26 cellular contexts compared by ENCODE assay signal in the genomic region with DNA sequence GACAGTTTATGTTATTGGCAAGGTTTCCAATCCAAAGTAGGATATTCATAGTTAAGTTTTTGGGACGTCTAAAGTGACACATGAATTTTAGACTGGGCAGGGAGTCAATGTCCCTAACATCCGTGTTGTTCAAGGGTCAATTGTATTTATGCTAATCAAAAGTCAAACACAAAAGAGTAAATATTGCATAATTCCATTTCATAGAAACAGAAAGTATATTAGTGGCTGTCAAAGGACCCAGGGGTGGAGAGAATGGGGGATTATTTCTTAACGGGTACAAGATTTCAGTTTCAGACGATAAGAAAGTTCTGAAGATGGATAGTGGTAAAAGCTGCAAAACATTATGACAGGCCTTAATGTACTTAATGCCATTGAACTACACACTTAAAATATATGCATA.
"Had no signal": no experiment of that assay in that cellular context is flagged by ENCODE, and none has a peak within 500 bp of the region (broad histone marks: within the 10 kb centered on the region; RNA-seq: fewer than 3 reads in every experiment).

No MANE protein-coding gene starts in this region.

- H3K9me3 ChIP-seq: breast epithelium, gastroesophageal sphincter, lower lobe of right lung, neutrophil, sigmoid colon, tibial artery had no signal

- H3K27ac Mint-ChIP-seq: activated B cell treated with CpG ODN at 0.5 μM for 24 hours; activated CD8-positive, alpha-beta memory T cell treated with anti-CD3 and anti-CD28 coated beads, Interleukin-2, amount 10 ng/mL, durations not matched to agents 7 days and 5 days; activated CD8-positive, alpha-beta T cell treated with anti-CD3 and anti-CD28 coated beads for 36 hours; activated naive CD4-positive, alpha-beta T cell treated with anti-CD3 and anti-CD28 coated beads, Interleukin-2, amount 50 U/mL, for 24 hours; activated naive CD8-positive, alpha-beta T cell treated with anti-CD3 and anti-CD28 coated beads, Interleukin-2, amount 50 U/mL, for 24 hours; activated T-helper 2 cell treated with anti-CD3 and anti-CD28 coated beads, Interferon-gamma antibody, Interleukin-2, Interleukin-4, amounts not matched to agents 10 μg/mL and 5 μg/mL and 100 μg/mL, durations not matched to agents 14 hours and 24 hours and 36 hours; naive B cell; nephron progenitor cell; progenitor cell of endocrine pancreas; T-helper 2 cell treated with Interferon-gamma antibody and Interleukin-4, amounts not matched to agents 5 μg/mL and 100 μg/mL, for 36 hours had no signal

- ATAC-seq: activated CD8-positive, alpha-beta memory T cell treated with anti-CD3 and anti-CD28 coated beads, Interleukin-2, amount 10 ng/mL, durations not matched to agents 7 days and 5 days; activated CD8-positive, alpha-beta T cell treated with anti-CD3 and anti-CD28 coated beads for 36 hours; activated naive CD8-positive, alpha-beta T cell treated with anti-CD3 and anti-CD28 coated beads, Interleukin-2, amount 50 U/mL, for 24 hours; gastroesophageal sphincter; left cardiac atrium had no signal

- DNase-seq: activated B cell treated with CpG ODN at 0.5 μM for 24 hours; activated CD4-positive, alpha-beta T cell treated with anti-CD3 and anti-CD28 coated beads, Interleukin-2, amount 50 U/mL, for 1 hour; activated CD8-positive, alpha-beta memory T cell treated with anti-CD3 and anti-CD28 coated beads, Interleukin-2, amount 10 ng/mL, durations not matched to agents 7 days and 5 days; activated CD8-positive, alpha-beta T cell treated with anti-CD3 and anti-CD28 coated beads for 36 hours; activated naive CD8-positive, alpha-beta T cell treated with anti-CD3 and anti-CD28 coated beads, Interleukin-2, amount 50 U/mL, for 24 hours; activated T-cell treated with anti-CD3 and anti-CD28 coated beads, Interleukin-2, amount 50 U/mL, for 48 hours; amygdala; central memory CD4-positive, alpha-beta T cell; left cardiac atrium; lower lobe of right lung; mesenchymal stem cell; naive B cell; nephron progenitor cell; sigmoid colon; stimulated activated naive CD4-positive, alpha-beta T cell; tibial artery had no signal

- H3K27ac ChIP-seq: breast epithelium, gastroesophageal sphincter, hepatocyte, lower lobe of right lung, neutrophil, sigmoid colon, suprapubic skin, tibial artery had no signal

- H3K27me3 ChIP-seq: breast epithelium, gastroesophageal sphincter, hepatocyte, neutrophil, sigmoid colon, suprapubic skin, tibial artery had no signal

- H3K36me3 Mint-ChIP-seq: activated CD8-positive, alpha-beta memory T cell treated with anti-CD3 and anti-CD28 coated beads, Interleukin-2, amount 10 ng/mL, durations not matched to agents 7 days and 5 days; activated naive CD4-positive, alpha-beta T cell treated with anti-CD3 and anti-CD28 coated beads, Interleukin-2, amount 50 U/mL, for 24 hours; naive B cell had no signal

- H3K36me3 ChIP-seq: breast epithelium, gastroesophageal sphincter, lower lobe of right lung, neutrophil, sigmoid colon, suprapubic skin, tibial artery had no signal

- H3K27me3 Mint-ChIP-seq: activated B cell treated with CpG ODN at 0.5 μM for 24 hours; activated CD8-positive, alpha-beta memory T cell treated with anti-CD3 and anti-CD28 coated beads, Interleukin-2, amount 10 ng/mL, durations not matched to agents 7 days and 5 days; activated CD8-positive, alpha-beta T cell treated with anti-CD3 and anti-CD28 coated beads for 36 hours; activated naive CD4-positive, alpha-beta T cell treated with anti-CD3 and anti-CD28 coated beads, Interleukin-2, amount 50 U/mL, for 24 hours; activated naive CD8-positive, alpha-beta T cell treated with anti-CD3 and anti-CD28 coated beads, Interleukin-2, amount 50 U/mL, for 24 hours; naive B cell; progenitor cell of endocrine pancreas had no signal

- H3K79me2 ChIP-seq: hepatocyte had no signal

- H3K4me1 Mint-ChIP-seq: activated B cell treated with CpG ODN at 0.5 μM for 24 hours; activated CD8-positive, alpha-beta memory T cell treated with anti-CD3 and anti-CD28 coated beads, Interleukin-2, amount 10 ng/mL, durations not matched to agents 7 days and 5 days; activated naive CD4-positive, alpha-beta T cell treated with anti-CD3 and anti-CD28 coated beads, Interleukin-2, amount 50 U/mL, for 24 hours; activated naive CD8-positive, alpha-beta T cell treated with anti-CD3 and anti-CD28 coated beads, Interleukin-2, amount 50 U/mL, for 24 hours; naive B cell; nephron progenitor cell had no signal

- H2AFZ ChIP-seq: hepatocyte had no signal

- H3K9me3 Mint-ChIP-seq: activated naive CD4-positive, alpha-beta T cell treated with anti-CD3 and anti-CD28 coated beads, Interleukin-2, amount 50 U/mL, for 24 hours; nephron progenitor cell had no signal

- H3K4me2 ChIP-seq: hepatocyte, smooth muscle cell had no signal

- H3K4me1 ChIP-seq: breast epithelium, gastroesophageal sphincter, lower lobe of right lung, sigmoid colon, suprapubic skin, tibial artery had no signal

- H3K4me3 Mint-ChIP-seq: activated B cell treated with CpG ODN at 0.5 μM for 24 hours; activated CD8-positive, alpha-beta memory T cell treated with anti-CD3 and anti-CD28 coated beads, Interleukin-2, amount 10 ng/mL, durations not matched to agents 7 days and 5 days; activated CD8-positive, alpha-beta T cell treated with anti-CD3 and anti-CD28 coated beads for 36 hours; activated naive CD4-positive, alpha-beta T cell treated with anti-CD3 and anti-CD28 coated beads, Interleukin-2, amount 50 U/mL, for 24 hours; activated naive CD8-positive, alpha-beta T cell treated with anti-CD3 and anti-CD28 coated beads, Interleukin-2, amount 50 U/mL, for 24 hours; naive B cell; nephron progenitor cell; T-helper 2 cell treated with Interferon-gamma antibody and Interleukin-4, amounts not matched to agents 5 μg/mL and 100 μg/mL, for 36 hours had no signal

- H3K4me3 ChIP-seq: breast epithelium, gastroesophageal sphincter, hepatocyte, lower lobe of right lung, sigmoid colon, smooth muscle cell, suprapubic skin, tibial artery had no signal
